12 cellular contexts compared by ENCODE assay signal in the genomic region with DNA sequence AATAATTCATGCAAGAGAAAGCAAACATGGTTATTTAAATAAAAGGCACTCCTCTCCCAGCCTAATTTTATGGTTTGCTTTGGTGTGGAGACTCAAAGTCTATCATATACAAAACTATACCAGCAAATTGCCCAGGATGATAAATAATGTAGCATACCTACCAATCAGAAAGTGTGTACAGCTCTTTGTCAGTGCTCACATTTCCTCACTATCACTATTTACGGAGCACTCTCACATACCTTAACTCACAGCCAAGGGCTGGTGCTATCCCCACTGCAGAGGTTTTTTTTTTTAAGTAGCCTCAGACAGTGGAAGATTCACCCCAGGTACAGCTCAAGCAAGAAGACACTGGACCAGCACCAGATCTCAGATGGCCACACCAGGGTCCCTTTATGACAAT. TPM values are rescaled to one million over a fixed set of nuclear protein-coding genes. Genes with fewer than 3 reads are reported as not detected.
DNase-seq lines count a peak whose midpoint lies in the region; ATAC-seq and TF ChIP-seq lines count a peak whose summit lies in the region.
"Had no signal": no experiment of that assay in that cellular context is flagged by ENCODE, and none has a peak within 500 bp of the region (broad histone marks: within the 10 kb centered on the region; RNA-seq: fewer than 3 reads in every experiment).

No MANE protein-coding gene starts in this region.

- ATAC-seq in activated B cell treated with CpG ODN at 0.5 μM for 24 hours (ENCODE audit: low read depth) (no peak), left colon (peak; percentile 54)
- ATAC-seq in stimulated activated memory B cell treated with anti-CD40 and anti-IgM and Interleukin-4, amounts not matched to agents 10 μg/mL and 1 μg/mL and 100 μg/mL, for 72 hours, result no peak
- ATAC-seq: activated naive CD4-positive, alpha-beta T cell treated with anti-CD3 and anti-CD28 coated beads, Interleukin-2, amount 50 U/mL, for 72 hours; T-cell had no signal

- no peak overlapping the region for H2BK20ac ChIP-seq in H9 (ENCODE audit: low read depth, low read length, poor library complexity, severe bottlenecking)

- H2BK120ac ChIP-seq in H9 (ENCODE audit: low read depth, low read length, poor library complexity, severe bottlenecking), result no peak overlapping the region

- no peak overlapping the region for H3K56ac ChIP-seq in H9 (ENCODE audit: insufficient read length, low read depth, low read length)

- H3K4ac ChIP-seq in H9 (ENCODE audit: low read depth, low read length), result no peak overlapping the region

- H4K8ac ChIP-seq in H9 (replicated peaks; ENCODE audit: insufficient read length, low read depth, low read length), result no peak overlapping the region

- CTCF ChIA-PET in activated B cell treated with CpG ODN at 0.5 μM for 24 hours (lab: Charles Lee), result interaction anchor here (1.0 to 1.9 kb wide), 3 partner anchors 24 to 75 kb away, joined by 3 to 12 read pairs (median 6); no protein-coding TSS in a partner anchor

- H3K4me2 ChIP-seq in H9 (ENCODE audit: insufficient read depth, insufficient read length, low read length), result peak overlapping the region; percentile 94

- no peak overlapping the region for H3K9ac ChIP-seq in H9 (ENCODE audit: extremely low read depth, insufficient read length, low read length)

- H3K27ac Mint-ChIP-seq in H9 (no peak overlapping the region), activated B cell treated with CpG ODN at 0.5 μM for 24 hours (peak overlapping the region; percentile 65)
- H3K27ac Mint-ChIP-seq in stimulated activated memory B cell treated with anti-CD40 and anti-IgM and Interleukin-4, amounts not matched to agents 10 μg/mL and 1 μg/mL and 100 μg/mL, for 72 hours, result peak overlapping the region; percentile 74
- H3K27ac Mint-ChIP-seq: activated naive CD4-positive, alpha-beta T cell treated with anti-CD3 and anti-CD28 coated beads, Interleukin-2, amount 50 U/mL, for 72 hours; T-cell had no signal

- no peak overlapping the region for H3K23ac ChIP-seq in H9 (ENCODE audit: insufficient read length, low read depth, low read length)

- H3K27me3 Mint-ChIP-seq in H9 (ENCODE audit: low read depth) (peaks cover 21% of the 10 kb centered on the region), activated B cell treated with CpG ODN at 0.5 μM for 24 hours (no peaks in the 10 kb centered on the region)
- H3K27me3 Mint-ChIP-seq in stimulated activated memory B cell treated with anti-CD40 and anti-IgM and Interleukin-4, amounts not matched to agents 10 μg/mL and 1 μg/mL and 100 μg/mL, for 72 hours, result no peaks in the 10 kb centered on the region

- H4K91ac ChIP-seq in H9 (ENCODE audit: insufficient read length, low read depth, low read length), result no peak overlapping the region

- POLR2A ChIA-PET in activated B cell treated with CpG ODN at 0.5 μM for 24 hours (lab: Charles Lee), result no interaction called here

- H3T11ph ChIP-seq in H9 (ENCODE audit: low read length), result no peak overlapping the region

- no peak overlapping the region for H4K5ac ChIP-seq in H9 (ENCODE audit: insufficient read length, low read depth, low read length)

- no peaks in the 10 kb centered on the region for H3K9me3 Mint-ChIP-seq in H9
- H3K9me3 Mint-ChIP-seq in activated B cell treated with CpG ODN at 0.5 μM for 24 hours, result no peaks in the 10 kb centered on the region
- H3K9me3 Mint-ChIP-seq in stimulated activated memory B cell treated with anti-CD40 and anti-IgM and Interleukin-4, amounts not matched to agents 10 μg/mL and 1 μg/mL and 100 μg/mL, for 72 hours, result no peaks in the 10 kb centered on the region
- H3K9me3 Mint-ChIP-seq: activated naive CD4-positive, alpha-beta T cell treated with anti-CD3 and anti-CD28 coated beads, Interleukin-2, amount 50 U/mL, for 72 hours; T-cell had no signal

- H3K36me3 Mint-ChIP-seq in H9 (ENCODE audit: insufficient read depth in 1 of 3, low read depth in 3 of 3) (peaks cover 0 to 9% (median 3%) of the 10 kb centered on the region in 3 experiments; a peak in 4 of 7 replicates), activated B cell treated with CpG ODN at 0.5 μM for 24 hours (ENCODE audit: low read depth) (peaks cover 9% of the 10 kb centered on the region)
- H3K36me3 Mint-ChIP-seq in stimulated activated memory B cell treated with anti-CD40 and anti-IgM and Interleukin-4, amounts not matched to agents 10 μg/mL and 1 μg/mL and 100 μg/mL, for 72 hours, result no peaks in the 10 kb centered on the region
- H3K36me3 Mint-ChIP-seq: T-cell had no signal

- H3K14ac ChIP-seq in H9 (ENCODE audit: insufficient read depth, low read length), result no peak overlapping the region

- H2BK5ac ChIP-seq in H9 (ENCODE audit: insufficient read length, low read length), result no peak overlapping the region

- TF ChIP-seq CTCF in H9 (conservative IDR thresholded peaks at IDR 0.05) (no peak), activated B cell treated with CpG ODN at 0.5 μM for 24 hours (IDR thresholded peaks at IDR 0.05) (no peak), prostate gland (IDR thresholded peaks at IDR 0.05) (no peak), dorsolateral prefrontal cortex (IDR thresholded peaks at IDR 0.05 in 54 of 56, conservative IDR thresholded peaks at IDR 0.05 in 2 of 56; ENCODE audit: low read depth in 1 of 56, partially characterized antibody in 56 of 56) (no peak)

- intact Hi-C loops in activated B cell treated with CpG ODN at 0.5 μM for 24 hours (cut with micrococcal nuclease), result loop anchor here (1.0 kb wide), 1 partner anchor 10 kb away; no protein-coding TSS in a partner anchor
- intact Hi-C loops in left colon (cut with DNase I, micrococcal nuclease), result no loop called here
- intact Hi-C loops in prostate gland (cut with DNase I), result no loop called here
- intact Hi-C loops in dorsolateral prefrontal cortex (cut with DNase I), result no loop called here

- no peaks in the 10 kb centered on the region for H3K79me1 ChIP-seq in H9 (ENCODE audit: insufficient read depth, low read depth, low read length, poor library complexity, severe bottlenecking)

- H3K36me3 ChIP-seq in prostate gland, result no peaks in the 10 kb centered on the region

- H3K4me1 ChIP-seq in H9 (ENCODE audit: insufficient read depth, low read length) (0 out of 2 replicates have a peak, but pooled peaks cover 5% of the 10 kb centered on the region), prostate gland (replicated peaks) (no peaks in the 10 kb centered on the region)

- peaks cover 22% of the 10 kb centered on the region; the same call in 1 of the 2 replicates for H3K79me2 ChIP-seq in H9 (ENCODE audit: insufficient read depth, low read length)

- H3K4me3 ChIP-seq in prostate gland (no peak overlapping the region), dorsolateral prefrontal cortex (peak overlapping the region in 4 of 59 donors; percentile 16 to 68 (median 64))

- H3K27me3 ChIP-seq in H9 (ENCODE audit: insufficient read depth, low read length), result no peaks in the 10 kb centered on the region
- H3K27me3 ChIP-seq in prostate gland (replicated peaks; ENCODE audit: insufficient read depth), result no peaks in the 10 kb centered on the region
- H3K27me3 ChIP-seq in dorsolateral prefrontal cortex, result peaks cover 0 to 89% (median 39%) of the 10 kb centered on the region in 45 donors

- H2AK5ac ChIP-seq in H9 (ENCODE audit: insufficient read length, low read length), result no peak overlapping the region

- H3K27ac ChIP-seq in H9 (ENCODE audit: insufficient read length, low read depth, low read length) (no peak overlapping the region), prostate gland (peak overlapping the region in 1 of 2 donors; percentile 78), dorsolateral prefrontal cortex (no peak overlapping the region)

- no CpG with 5 or more reads among the region's 1 CpG for WGBS in H9 (ENCODE audit: extremely low coverage, insufficient read length, low lambda C conversion rate)
- 65% methylated on average over 1 of the region's 1 CpG for WGBS in prostate gland

- H2BK15ac ChIP-seq in H9 (ENCODE audit: low read depth, low read length), result no peak overlapping the region

- DNase-seq in H9 (no peak), activated B cell treated with CpG ODN at 0.5 μM for 24 hours (no peak), left colon (no peak), prostate gland (ENCODE audit: low spot score) (no peak), activated T-cell treated with anti-CD3 and anti-CD28 coated beads for 4 hours (no peak), NCI-H2196 (lab: John Stamatoyannopoulos, UW; ENCODE audit: unreplicated experiment) (no peak), dorsolateral prefrontal cortex (no peak)
- DNase-seq: activated CD4-positive, alpha-beta T cell treated with anti-CD3 and anti-CD28 coated beads, Interleukin-2, amount 50 U/mL, for 48 hours; dermis blood vessel endothelial cell; T-cell had no signal

- H2AFZ ChIP-seq in H9 (ENCODE audit: low read length), result no peak overlapping the region

- H4K20me1 ChIP-seq in H9 (ENCODE audit: control insufficient read depth, insufficient read depth, insufficient read length), result no peaks in the 10 kb centered on the region

- no peak overlapping the region for H3K18ac ChIP-seq in H9 (ENCODE audit: insufficient read length, low read depth, low read length)

- H3K9me3 ChIP-seq in H9 (ENCODE audit: control insufficient read depth, low read depth, low read length), result no peaks in the 10 kb centered on the region
- H3K9me3 ChIP-seq in prostate gland, result no peaks in the 10 kb centered on the region

- H2BK12ac ChIP-seq in H9 (ENCODE audit: insufficient read length, low read depth, low read length), result no peak overlapping the region

- peaks cover 12% of the 10 kb centered on the region for H3K23me2 ChIP-seq in H9 (ENCODE audit: insufficient read length, low read depth, low read length, poor library complexity, severe bottlenecking)

- peaks cover 39 to 42% of the 10 kb centered on the region in 2 experiments for H3K4me1 Mint-ChIP-seq in H9
- peaks cover 85% of the 10 kb centered on the region for H3K4me1 Mint-ChIP-seq in activated B cell treated with CpG ODN at 0.5 μM for 24 hours
- peaks cover 86% of the 10 kb centered on the region for H3K4me1 Mint-ChIP-seq in stimulated activated memory B cell treated with anti-CD40 and anti-IgM and Interleukin-4, amounts not matched to agents 10 μg/mL and 1 μg/mL and 100 μg/mL, for 72 hours

- H3K4me3 Mint-ChIP-seq in H9 (no peak overlapping the region), activated B cell treated with CpG ODN at 0.5 μM for 24 hours (peak overlapping the region; percentile 46)
- no peak overlapping the region for H3K4me3 Mint-ChIP-seq in stimulated activated memory B cell treated with anti-CD40 and anti-IgM and Interleukin-4, amounts not matched to agents 10 μg/mL and 1 μg/mL and 100 μg/mL, for 72 hours

- TF ChIP-seq POLR2A in prostate gland (IDR thresholded peaks at IDR 0.05), result no peak

RNA-seq across cellular contexts. Expression of gene PDLIM1, which starts 2.5 kb away (rescaled TPM):
- total RNA-seq in H9 (2021) (115 and 123 TPM in 2 replicates), activated B cell treated with CpG ODN at 0.5 μM for 24 hours (141 and 149 TPM in 2 replicates), left colon (100 to 1,000 TPM; 342 to 417 TPM), prostate gland (10 to 100 TPM; 63.2 to 82.0 TPM), dorsolateral prefrontal cortex (10 to 100 TPM in 50 of 120 experiments, 1 to 10 TPM in 70; 1.6 to 58.4 (median 8.8) TPM)

Comparison
In these comparisons a context has a peak if more than half of its experiments do, and no peak if none do; other contexts are left out.
1. H3K27ac Mint-ChIP-seq: peak in activated B cell treated with CpG ODN at 0.5 μM for 24 hours (single experiment) and stimulated activated memory B cell treated with anti-CD40 and anti-IgM and Interleukin-4, amounts not matched to agents 10 μg/mL and 1 μg/mL and 100 μg/mL, for 72 hours (single experiment); none in H9 (0 of 3).